ENCODE assay signal across 28 cellular contexts in genomic region chr7:133353775-133354174, GRCh38.
"Had no signal": no experiment of that assay in that cellular context is flagged by ENCODE, and none has a peak within 500 bp of the region (broad histone marks: within the 10 kb centered on the region; RNA-seq: fewer than 3 reads in every experiment).

No MANE protein-coding gene starts in this region.

- H3K36me3 ChIP-seq: prostate gland, right atrium auricular region, suprapubic skin, transverse colon, uterus had no signal

- H3K27me3 ChIP-seq: esophagus squamous epithelium, neural progenitor cell, right atrium auricular region, suprapubic skin, transverse colon, upper lobe of right lung, uterus had no signal

- H3K4me3 Mint-ChIP-seq: mesothelial cell of epicardium; naive B cell; nephron; neural progenitor cell; stimulated activated memory B cell treated with anti-CD40 and anti-IgM and Interleukin-4, amounts not matched to agents 10 μg/mL and 1 μg/mL and 100 μg/mL, for 72 hours had no signal

- H2AFZ ChIP-seq: neural progenitor cell had no signal

- H3K9me3 ChIP-seq: prostate gland had no signal

- ATAC-seq: left lobe of liver; mucosa of descending colon; sciatic nerve; stimulated activated memory B cell treated with anti-CD40 and anti-IgM and Interleukin-4, amounts not matched to agents 10 μg/mL and 1 μg/mL and 100 μg/mL, for 72 hours; stimulated activated naive CD8-positive, alpha-beta T cell treated with anti-CD3 and anti-CD28 coated beads, Interleukin-15, Interleukin-2, amounts not matched to agents 100 U/mL and 50 U/mL, for 24 hours; upper lobe of right lung had no signal

- DNase-seq: dermis blood vessel endothelial cell; effector memory CD4-positive, alpha-beta T cell; erythroblast; esophagus squamous epithelium; foreskin melanocyte; head of caudate nucleus; mesenchymal stem cell; mucosa of descending colon; naive B cell; stimulated activated CD4-positive, alpha-beta T cell treated with anti-CD3 and anti-CD28 coated beads, Interleukin-2, amount 100 ng/mL, for 24 hours; stimulated activated CD4-positive, alpha-beta T cell treated with anti-CD3 and anti-CD28 coated beads, Interleukin-4, amount 100 ng/mL, for 24 hours; stimulated activated naive CD8-positive, alpha-beta T cell treated with anti-CD3 and anti-CD28 coated beads, Interleukin-15, Interleukin-2, amounts not matched to agents 100 U/mL and 50 U/mL, for 24 hours; transverse colon; upper lobe of right lung; uterus had no signal

- H3K4me1 ChIP-seq: esophagus squamous epithelium, neural progenitor cell, prostate gland, suprapubic skin, transverse colon, upper lobe of right lung, uterus had no signal

- H3K27ac ChIP-seq: coronary artery, esophagus squamous epithelium, neural progenitor cell, prostate gland, right atrium auricular region, suprapubic skin, transverse colon, upper lobe of right lung, uterus had no signal

- H3K9ac ChIP-seq: neural progenitor cell had no signal

- H3K4me2 ChIP-seq: neural progenitor cell had no signal

- H3K4me1 Mint-ChIP-seq: nephron; neural progenitor cell; stimulated activated memory B cell treated with anti-CD40 and anti-IgM and Interleukin-4, amounts not matched to agents 10 μg/mL and 1 μg/mL and 100 μg/mL, for 72 hours had no signal

- FAIRE-seq: endometrium, keratinocyte had no signal

- H3K27ac Mint-ChIP-seq: mesothelial cell of epicardium; naive B cell; nephron; neural progenitor cell; stimulated activated memory B cell treated with anti-CD40 and anti-IgM and Interleukin-4, amounts not matched to agents 10 μg/mL and 1 μg/mL and 100 μg/mL, for 72 hours had no signal

- H3K27me3 Mint-ChIP-seq: naive B cell; stimulated activated memory B cell treated with anti-CD40 and anti-IgM and Interleukin-4, amounts not matched to agents 10 μg/mL and 1 μg/mL and 100 μg/mL, for 72 hours had no signal

- H3K4me3 ChIP-seq: coronary artery, esophagus squamous epithelium, lung, mucosa of descending colon, neural progenitor cell, prostate gland, right atrium auricular region, suprapubic skin, transverse colon, upper lobe of right lung, uterus had no signal
